In the genomic region with DNA sequence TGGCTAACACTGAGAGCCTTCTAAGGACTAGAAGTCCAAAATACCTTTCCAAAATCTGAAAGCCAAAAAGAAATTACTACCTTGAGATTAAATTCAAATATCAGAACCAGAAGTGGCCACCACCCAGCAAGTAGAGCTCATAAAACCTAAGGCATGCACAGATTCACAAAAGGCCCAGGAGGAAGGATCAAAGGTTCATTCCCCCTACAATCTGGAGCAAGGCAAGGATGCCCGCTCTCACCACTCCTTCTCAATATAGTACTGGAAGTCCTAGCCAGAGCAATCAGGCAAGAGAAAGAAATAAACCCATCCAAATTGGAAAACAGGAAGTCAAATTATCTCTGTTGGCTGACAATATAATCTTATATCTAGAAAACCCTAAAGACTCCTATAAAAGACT, we compare ENCODE assay signal across 19 cellular contexts.
"Had no signal": no experiment of that assay in that cellular context is flagged by ENCODE, and none has a peak within 500 bp of the region (broad histone marks: within the 10 kb centered on the region; RNA-seq: fewer than 3 reads in every experiment).

No MANE protein-coding gene starts in this region.

- H3K27me3 ChIP-seq: MG63 had no signal

- H3K27ac ChIP-seq: HL-60, SJSA1, SK-N-MC had no signal

- DNase-seq: KBM-7, MG63, NCI-H1092 treated with DMSO at 0.1 percent for 48 hours, NCI-H1436, NCI-H2171 treated with DMSO at 0.1 percent for 48 hours, NCI-H226, NCI-H446, NCI-H524 treated with DMSO at 0.1 percent for 48 hours, NCI-H69, NCI-H774, Right ventricle myocardium superior, RPMI8226, SIG-M5, SW 1271 had no signal

- H3K9me3 ChIP-seq: MG63, SJSA1 had no signal

- H3K36me3 ChIP-seq: MG63, SJSA1 had no signal

- FAIRE-seq: HTR-8/SVneo, RCC 7860 had no signal

- H3K4me3 ChIP-seq: MG63, SJSA1, SK-N-MC had no signal
